Comparison of ENCODE assay signal across 17 cellular contexts in the genomic region with DNA sequence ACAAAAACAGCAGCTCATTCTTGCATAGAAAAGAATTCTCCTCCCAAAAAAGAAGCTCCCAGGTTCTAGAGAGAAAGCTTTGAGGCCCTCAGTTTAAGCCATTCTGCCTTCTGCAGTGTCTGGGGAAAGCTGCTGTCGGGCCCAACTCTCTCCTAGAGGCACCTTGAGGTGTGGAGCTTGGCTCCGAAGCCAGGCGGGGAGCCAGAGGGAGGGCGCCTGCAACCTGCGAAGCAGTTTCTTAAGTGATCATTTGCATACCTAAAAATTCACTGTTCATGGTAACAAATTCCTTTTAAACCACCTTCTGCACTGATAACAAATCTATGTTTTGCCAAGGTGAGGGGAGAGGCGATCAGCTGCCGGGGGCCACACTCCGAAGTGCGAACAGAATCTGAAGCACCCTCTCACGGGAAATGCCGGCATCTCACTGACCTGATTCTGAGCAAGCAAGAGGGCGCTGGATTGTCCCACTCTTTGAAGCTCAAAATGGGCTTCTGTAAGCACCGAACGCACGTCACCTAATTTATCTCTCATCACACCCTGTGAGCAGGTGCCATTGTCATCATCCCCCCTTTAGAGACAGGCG.
"Had no signal": no experiment of that assay in that cellular context is flagged by ENCODE, and none has a peak within 500 bp of the region (broad histone marks: within the 10 kb centered on the region; RNA-seq: fewer than 3 reads in every experiment).

No MANE protein-coding gene starts in this region.

- H3K9me3 ChIP-seq: adrenal gland, pancreas, transverse colon had no signal

- H3K9me3 Mint-ChIP-seq: activated CD4-positive, alpha-beta memory T cell treated with anti-CD3 and anti-CD28 coated beads for 36 hours; activated naive CD4-positive, alpha-beta T cell treated with anti-CD3 and anti-CD28 coated beads, Interleukin-2, amount 50 U/mL, for 24 hours; activated T-cell treated with anti-CD3 and anti-CD28 coated beads, Interleukin-2, amount 50 U/mL, for 4 hours; mesothelial cell of epicardium; neural crest cell; T-cell had no signal

- ATAC-seq: activated T-cell treated with anti-CD3 and anti-CD28 coated beads, Interleukin-2, amount 50 U/mL, for 4 hours; esophagus mucosa; pancreas; T-cell had no signal

- H3K4me3 Mint-ChIP-seq: activated CD4-positive, alpha-beta memory T cell treated with anti-CD3 and anti-CD28 coated beads for 36 hours; activated naive CD4-positive, alpha-beta T cell treated with anti-CD3 and anti-CD28 coated beads, Interleukin-2, amount 50 U/mL, for 24 hours; activated T-cell treated with anti-CD3 and anti-CD28 coated beads, Interleukin-2, amount 50 U/mL, for 4 hours; mesothelial cell of epicardium; neural crest cell; T-cell had no signal

- H3K27ac Mint-ChIP-seq: activated CD4-positive, alpha-beta memory T cell treated with anti-CD3 and anti-CD28 coated beads for 36 hours; activated naive CD4-positive, alpha-beta T cell treated with anti-CD3 and anti-CD28 coated beads, Interleukin-2, amount 50 U/mL, for 24 hours; mesothelial cell of epicardium; T-cell had no signal

- H3K27ac ChIP-seq: adrenal gland, pancreas, transverse colon, VCaP had no signal

- DNase-seq: activated CD4-positive, alpha-beta memory T cell treated with anti-CD3 and anti-CD28 coated beads for 36 hours; activated effector memory CD4-positive, alpha-beta T cell treated with anti-CD3 and anti-CD28 coated beads, Interleukin-2, amount 50 U/mL, for 16 hours; activated T-cell treated with anti-CD3 and anti-CD28 coated beads, Interleukin-2, amount 50 U/mL, for 4 hours; pancreas; stimulated activated CD4-positive, alpha-beta T cell treated with anti-CD3 and anti-CD28 coated beads, Interleukin-4, amount 100 ng/mL, for 24 hours; stimulated activated naive CD4-positive, alpha-beta T cell; T-cell; transverse colon had no signal

- H3K4me1 ChIP-seq: adrenal gland, pancreas had no signal

- FAIRE-seq: colon, endometrium, islet of Langerhans, pancreas had no signal

- H3K4me1 Mint-ChIP-seq: activated naive CD4-positive, alpha-beta T cell treated with anti-CD3 and anti-CD28 coated beads, Interleukin-2, amount 50 U/mL, for 24 hours; T-cell had no signal

- H3K27me3 ChIP-seq: adrenal gland, pancreas had no signal

- H3K36me3 ChIP-seq: adrenal gland, pancreas, transverse colon had no signal

- H3K4me3 ChIP-seq: adrenal gland, pancreas, transverse colon had no signal

- H3K36me3 Mint-ChIP-seq: activated CD4-positive, alpha-beta memory T cell treated with anti-CD3 and anti-CD28 coated beads for 36 hours; activated naive CD4-positive, alpha-beta T cell treated with anti-CD3 and anti-CD28 coated beads, Interleukin-2, amount 50 U/mL, for 24 hours; mesothelial cell of epicardium; T-cell had no signal

- H3K27me3 Mint-ChIP-seq: activated naive CD4-positive, alpha-beta T cell treated with anti-CD3 and anti-CD28 coated beads, Interleukin-2, amount 50 U/mL, for 24 hours had no signal
